In the genomic region with DNA sequence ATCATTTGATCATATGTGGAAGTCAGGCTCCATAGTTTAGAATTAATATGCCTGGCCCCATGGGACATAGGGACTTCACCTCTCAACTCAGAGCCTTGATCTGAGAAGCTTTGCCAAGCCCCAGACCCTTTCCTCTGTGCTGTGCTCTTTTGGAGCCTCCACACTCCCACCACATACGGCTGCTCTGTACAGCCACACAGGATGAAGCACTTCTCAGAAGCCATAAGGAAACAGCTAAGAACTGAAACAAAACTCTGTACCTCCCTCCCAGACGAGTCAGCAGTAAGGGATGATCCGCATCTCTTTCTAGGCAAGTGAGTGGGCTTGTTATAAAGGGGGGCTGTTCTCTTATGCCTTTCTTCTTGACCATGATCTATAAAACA, we compare ENCODE assay signal across 10 cellular contexts.
DNase-seq lines count a peak whose midpoint lies in the region; ATAC-seq and TF ChIP-seq lines count a peak whose summit lies in the region.
"Had no signal": no experiment of that assay in that cellular context is flagged by ENCODE, and none has a peak within 500 bp of the region (broad histone marks: within the 10 kb centered on the region; RNA-seq: fewer than 3 reads in every experiment).

No MANE protein-coding gene starts in this region.

- no peaks in the 10 kb centered on the region for H3K9me3 Mint-ChIP-seq in activated T-helper 17 cell treated with anti-CD3 and anti-CD28 coated beads, Interleukin-2, amount 50 U/mL, for 72 hours
- no peaks in the 10 kb centered on the region for H3K9me3 Mint-ChIP-seq in natural killer cell

- no peak for DNase-seq in natural killer cell
- DNase-seq in NCI-H345 (lab: John Stamatoyannopoulos, UW): no peak
- no peak for DNase-seq in stimulated activated naive CD4-positive, alpha-beta T cell treated with Interleukin-2 at 50 U/mL for 16 hours (lab: John Stamatoyannopoulos, UW)
- DNase-seq: DMS153, NCI-H510A, transverse colon had no signal

- no peak for TF ChIP-seq CTCF in natural killer cell (IDR thresholded peaks at IDR 0.05)

- peak overlapping the region; percentile 65 for H3K4me3 Mint-ChIP-seq in activated T-helper 17 cell treated with anti-CD3 and anti-CD28 coated beads, Interleukin-2, amount 50 U/mL, for 72 hours
- peak overlapping the region; percentile 57 for H3K4me3 Mint-ChIP-seq in natural killer cell

- H3K27me3 Mint-ChIP-seq in activated T-helper 17 cell treated with anti-CD3 and anti-CD28 coated beads, Interleukin-2, amount 50 U/mL, for 72 hours: no peaks in the 10 kb centered on the region
- H3K27me3 Mint-ChIP-seq in natural killer cell (ENCODE audit: low read depth in 2 of 2): no peaks in the 10 kb centered on the region

- intact Hi-C loops in natural killer cell (cut with micrococcal nuclease): no loop called here

- ATAC-seq in GM18868 (IDR thresholded peaks at IDR 0.05; ENCODE audit: unreplicated experiment) (peak; percentile 34), HG02610 (IDR thresholded peaks at IDR 0.05; ENCODE audit: unreplicated experiment) (peak; percentile 38), natural killer cell (peak; percentile 19 to 51 (median 38)), GM21381 (IDR thresholded peaks at IDR 0.05; ENCODE audit: unreplicated experiment) (no peak)
- ATAC-seq in activated T-helper 17 cell treated with anti-CD3 and anti-CD28 coated beads, Interleukin-2, amount 50 U/mL, for 72 hours (replicated peaks): peak; percentile 71

- peak overlapping the region; percentile 89 for H3K27ac Mint-ChIP-seq in activated T-helper 17 cell treated with anti-CD3 and anti-CD28 coated beads, Interleukin-2, amount 50 U/mL, for 72 hours
- H3K27ac Mint-ChIP-seq in natural killer cell: peak overlapping the region; percentile 60 to 80

- H3K4me1 Mint-ChIP-seq in activated T-helper 17 cell treated with anti-CD3 and anti-CD28 coated beads, Interleukin-2, amount 50 U/mL, for 72 hours: peaks cover 53% of the 10 kb centered on the region
- H3K4me1 Mint-ChIP-seq in natural killer cell: peaks cover 61 to 79% of the 10 kb centered on the region in 2 donors

- peaks cover 94% of the 10 kb centered on the region for H3K36me3 Mint-ChIP-seq in activated T-helper 17 cell treated with anti-CD3 and anti-CD28 coated beads, Interleukin-2, amount 50 U/mL, for 72 hours (ENCODE audit: low read depth)
- H3K36me3 Mint-ChIP-seq in natural killer cell: no peaks in the 10 kb centered on the region
